Comparison of ENCODE assay signal across 22 cellular contexts in genomic region chrX:121128946-121129345, GRCh38.
"Had no signal": no experiment of that assay in that cellular context is flagged by ENCODE, and none has a peak within 500 bp of the region (broad histone marks: within the 10 kb centered on the region; RNA-seq: fewer than 3 reads in every experiment).

No MANE protein-coding gene starts in this region.

- H3K4me1 Mint-ChIP-seq: natural killer cell; stimulated activated effector memory CD8-positive, alpha-beta T cell treated with anti-CD3 and anti-CD28 coated beads, Interleukin-12 subunit alpha, Interleukin-12 subunit beta, amount 100 ng/mL, for 72 hours had no signal

- H3K27ac ChIP-seq: epithelial cell of prostate, gastrocnemius medialis, lower lobe of right lung, ovary, psoas muscle, sigmoid colon, stomach, thyroid gland, vagina had no signal

- H3K4me1 ChIP-seq: gastrocnemius medialis, lower lobe of right lung, psoas muscle, sigmoid colon, stomach, thyroid gland, vagina had no signal

- H3K27ac Mint-ChIP-seq: endodermal cell; natural killer cell; stimulated activated effector memory CD8-positive, alpha-beta T cell treated with anti-CD3 and anti-CD28 coated beads, Interleukin-12 subunit alpha, Interleukin-12 subunit beta, amount 100 ng/mL, for 72 hours had no signal

- H3K27me3 ChIP-seq: gastrocnemius medialis, ovary, sigmoid colon, stomach, thyroid gland, vagina had no signal

- H3K4me3 ChIP-seq: gastrocnemius medialis, lower lobe of right lung, ovary, psoas muscle, sigmoid colon, stomach, thyroid gland, vagina had no signal

- H3K9me3 ChIP-seq: gastrocnemius medialis, lower lobe of right lung, ovary, psoas muscle, sigmoid colon, stomach, thyroid gland, vagina had no signal

- H3K36me3 Mint-ChIP-seq: natural killer cell; stimulated activated effector memory CD8-positive, alpha-beta T cell treated with anti-CD3 and anti-CD28 coated beads, Interleukin-12 subunit alpha, Interleukin-12 subunit beta, amount 100 ng/mL, for 72 hours had no signal

- ATAC-seq: esophagus mucosa; gastrocnemius medialis; left ventricle myocardium superior; lower lobe of right lung; natural killer cell; psoas muscle; right cardiac atrium; stimulated activated effector memory CD8-positive, alpha-beta T cell treated with anti-CD3 and anti-CD28 coated beads, Interleukin-12 subunit alpha, Interleukin-12 subunit beta, amount 100 ng/mL, for 72 hours had no signal

- H3K36me3 ChIP-seq: gastrocnemius medialis, lower lobe of right lung, ovary, sigmoid colon, stomach, thyroid gland, vagina had no signal

- H3K4me3 Mint-ChIP-seq: endodermal cell; natural killer cell; stimulated activated effector memory CD8-positive, alpha-beta T cell treated with anti-CD3 and anti-CD28 coated beads, Interleukin-12 subunit alpha, Interleukin-12 subunit beta, amount 100 ng/mL, for 72 hours had no signal

- H3K9me3 Mint-ChIP-seq: natural killer cell; stimulated activated effector memory CD8-positive, alpha-beta T cell treated with anti-CD3 and anti-CD28 coated beads, Interleukin-12 subunit alpha, Interleukin-12 subunit beta, amount 100 ng/mL, for 72 hours had no signal

- DNase-seq: effector CD8-positive, alpha-beta T cell; endodermal cell; gastrocnemius medialis; head of caudate nucleus; left ventricle myocardium superior; lower lobe of right lung; natural killer cell; occipital lobe; ovary; posterior cingulate gyrus; psoas muscle; right cardiac atrium; sigmoid colon; stimulated activated CD4-positive, alpha-beta T cell treated with anti-CD3 and anti-CD28 coated beads, Interleukin-2, amount 100 ng/mL, for 24 hours; stimulated activated CD4-positive, alpha-beta T cell treated with anti-CD3 and anti-CD28 coated beads, Interleukin-4, amount 100 ng/mL, for 24 hours; stimulated activated naive CD4-positive, alpha-beta T cell treated with Interleukin-2 at 50 U/mL for 16 hours; stomach; thyroid gland had no signal
